1 cellular context compared by ENCODE assay signal in genomic region chr13:68261105-68261504, GRCh38.
TF ChIP-seq lines count a peak whose summit lies in the region.

No MANE protein-coding gene starts in this region.

TF ChIP-seq in H1, 55 proteins besides CTCF, POLR2A, EP300 and RAD21:
- TF ChIP-seq SP4 (IDR thresholded peaks at IDR 0.05; ENCODE audit: low read length) = no peak
- no peak for TF ChIP-seq MAFK (IDR thresholded peaks at IDR 0.05; ENCODE audit: low read depth, low read length)
- TF ChIP-seq BACH1 (IDR thresholded peaks at IDR 0.05; ENCODE audit: low read length) = no peak
- no peak for TF ChIP-seq SIX5 (IDR thresholded peaks at IDR 0.05; ENCODE audit: low read depth, low read length)
- peak; percentile 22; the same call in 1 of the 2 replicates for TF ChIP-seq YY1 (IDR thresholded peaks at IDR 0.05; ENCODE audit: low read depth, low read length)
- no peak for TF ChIP-seq ASH2L (IDR thresholded peaks at IDR 0.05; ENCODE audit: low read length)
